Comparison of ENCODE assay signal across 1 cellular context in the genomic region with DNA sequence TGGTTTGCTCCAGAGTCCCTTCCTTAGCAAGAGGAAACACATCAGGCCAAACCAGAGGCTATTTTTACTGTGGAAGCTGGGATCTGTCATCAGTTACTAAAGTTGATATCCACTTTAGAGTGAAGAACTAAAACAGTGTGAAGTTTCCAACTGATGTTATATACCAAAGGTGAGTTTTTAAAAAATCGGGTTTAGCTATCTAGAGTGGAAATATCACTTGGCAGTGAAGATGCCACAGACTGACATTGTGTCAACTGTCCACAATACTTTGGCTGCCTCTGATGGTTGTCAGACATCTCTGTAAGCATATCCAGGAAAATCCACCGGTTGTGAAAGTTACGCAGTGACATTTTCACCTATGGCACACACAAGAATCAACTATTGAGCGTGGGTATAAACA.
TF ChIP-seq lines count a peak whose summit lies in the region.

No MANE protein-coding gene starts in this region.

TF ChIP-seq in K562, 482 proteins besides CTCF, POLR2A, EP300 and RAD21:
- TF ChIP-seq NFXL1 (CRISPR knock-in tag; IDR thresholded peaks at IDR 0.05) (no peak), ARID3B (CRISPR knock-in tag; IDR thresholded peaks at IDR 0.05; ENCODE audit: borderline replicate concordance) (no peak), SPI1 (IDR thresholded peaks at IDR 0.05; ENCODE audit: borderline replicate concordance, low read depth, low read length) (no peak), ZFP30 (CRISPR knock-in tag; IDR thresholded peaks at IDR 0.05; ENCODE audit: borderline replicate concordance) (no peak), NEUROD1 (IDR thresholded peaks at IDR 0.05; ENCODE audit: borderline replicate concordance, low read depth, low read length, partially characterized antibody) (no peak), RNF219 (CRISPR knock-in tag; IDR thresholded peaks at IDR 0.05) (no peak), SOX6 (IDR thresholded peaks at IDR 0.05) (no peak), TEAD1 (CRISPR knock-in tag; IDR thresholded peaks at IDR 0.05) (no peak), ADNP (tag; IDR thresholded peaks at IDR 0.05) (no peak), ZNF699 (CRISPR knock-in tag; IDR thresholded peaks at IDR 0.05; ENCODE audit: insufficient replicate concordance) (no peak), ZNF589 (CRISPR knock-in tag; IDR thresholded peaks at IDR 0.05; ENCODE audit: low read depth) (no peak), ZNF41 (CRISPR knock-in tag; conservative IDR thresholded peaks at IDR 0.05) (no peak), CC2D1A (IDR thresholded peaks at IDR 0.05) (no peak), SREBF1 (IDR thresholded peaks at IDR 0.05; ENCODE audit: borderline replicate concordance, low read depth, low read length) (no peak), NCOR1 (IDR thresholded peaks at IDR 0.05) (no peak), ZNF232 (CRISPR knock-in tag; IDR thresholded peaks at IDR 0.05) (no peak)
